In genomic region chr4:47010347-47011188, GRCh38 we compare ENCODE assay signal across 9 cellular contexts. TPM values are rescaled to one million over a fixed set of nuclear protein-coding genes. Genes with fewer than 3 reads are reported as not detected.
DNase-seq lines count a peak whose midpoint lies in the region; ATAC-seq and TF ChIP-seq lines count a peak whose summit lies in the region.
"Had no signal": no experiment of that assay in that cellular context is flagged by ENCODE, and none has a peak within 500 bp of the region (broad histone marks: within the 10 kb centered on the region; RNA-seq: fewer than 3 reads in every experiment).

No MANE protein-coding gene starts in this region.

- ATAC-seq in CD4-positive, alpha-beta T cell (ENCODE audit: poor library complexity), result no peak
- ATAC-seq in GM19324 (IDR thresholded peaks at IDR 0.05; ENCODE audit: low FRiP score, unreplicated experiment) (peak; percentile 76), HG03095 (IDR thresholded peaks at IDR 0.05; ENCODE audit: unreplicated experiment) (peak; percentile 93), omental fat pad (ENCODE audit: low FRiP score) (no peak)
- peak; percentile 47 to 77 for ATAC-seq in activated naive CD4-positive, alpha-beta T cell treated with anti-CD3 and anti-CD28 coated beads, Interleukin-2, amount 50 U/mL, for 72 hours

- H3K4me3 Mint-ChIP-seq in CD4-positive, alpha-beta T cell, result peak overlapping the region; percentile 52
- no peak overlapping the region for H3K4me3 Mint-ChIP-seq in endodermal cell

- H3K9me3 ChIP-seq in CD4-positive, alpha-beta T cell (ENCODE audit: control insufficient read depth, low read length), result no peaks in the 10 kb centered on the region
- H3K9me3 ChIP-seq in BE2C, result no peaks in the 10 kb centered on the region
- H3K9me3 ChIP-seq in endodermal cell (ENCODE audit: control insufficient read depth, low read length), result no peaks in the 10 kb centered on the region

- no peak overlapping the region for H3K9ac ChIP-seq in endodermal cell (ENCODE audit: extremely low read depth, low read length, poor library complexity, severe bottlenecking)

- H3K4me1 Mint-ChIP-seq in CD4-positive, alpha-beta T cell (ENCODE audit: low read depth), result peaks cover 26% of the 10 kb centered on the region
- no peaks in the 10 kb centered on the region for H3K4me1 Mint-ChIP-seq in endodermal cell

- no peaks in the 10 kb centered on the region for H3K9me3 Mint-ChIP-seq in CD4-positive, alpha-beta T cell
- H3K9me3 Mint-ChIP-seq in activated naive CD4-positive, alpha-beta T cell treated with anti-CD3 and anti-CD28 coated beads, Interleukin-2, amount 50 U/mL, for 72 hours, result peaks cover 0 to 7% of the 10 kb centered on the region in 2 donors
- H3K9me3 Mint-ChIP-seq in endodermal cell, result peaks cover 3% of the 10 kb centered on the region

- no peak overlapping the region for H3K27ac ChIP-seq in CD4-positive, alpha-beta T cell (ENCODE audit: low read depth, low read length)
- H3K27ac ChIP-seq in endodermal cell (ENCODE audit: low read depth, low read length), result no peak overlapping the region

- no peaks in the 10 kb centered on the region for H3K36me3 Mint-ChIP-seq in CD4-positive, alpha-beta T cell (ENCODE audit: low read depth)
- H3K36me3 Mint-ChIP-seq in activated naive CD4-positive, alpha-beta T cell treated with anti-CD3 and anti-CD28 coated beads, Interleukin-2, amount 50 U/mL, for 72 hours, result no peaks in the 10 kb centered on the region
- H3K36me3 Mint-ChIP-seq in endodermal cell (ENCODE audit: low read depth), result no peaks in the 10 kb centered on the region

- 29 to 49% methylated on average over 1 of the region's 1 CpG for WGBS in endodermal cell (ENCODE audit: insufficient coverage in 1 of 2, insufficient read length in 1 of 2), 2 experiments

- H3K27me3 Mint-ChIP-seq in CD4-positive, alpha-beta T cell, result no peaks in the 10 kb centered on the region
- no peaks in the 10 kb centered on the region for H3K27me3 Mint-ChIP-seq in endodermal cell (ENCODE audit: insufficient read depth)

- no peak for TF ChIP-seq CTCF in CD4-positive, alpha-beta T cell (IDR thresholded peaks at IDR 0.05)
- TF ChIP-seq CTCF in omental fat pad (IDR thresholded peaks at IDR 0.05) (no peak), BE2C (IDR thresholded peaks at IDR 0.05; ENCODE audit: low read depth, low read length) (no peak), endodermal cell (conservative IDR thresholded peaks at IDR 0.05) (no peak)

- no peak overlapping the region for H3K4me3 ChIP-seq in BE2C (ENCODE audit: low read depth, low read length)
- H3K4me3 ChIP-seq in endodermal cell (ENCODE audit: low read length), result no peak overlapping the region

- peak overlapping the region; percentile 43 for H3K27ac Mint-ChIP-seq in CD4-positive, alpha-beta T cell
- H3K27ac Mint-ChIP-seq in activated naive CD4-positive, alpha-beta T cell treated with anti-CD3 and anti-CD28 coated beads, Interleukin-2, amount 50 U/mL, for 72 hours, result peak overlapping the region; percentile 68 to 85
- no peak overlapping the region for H3K27ac Mint-ChIP-seq in endodermal cell

- CTCF ChIA-PET in CD4-positive, alpha-beta T cell (lab: Charles Lee), result no interaction called here

- no peak for DNase-seq in CD4-positive, alpha-beta T cell
- DNase-seq in activated naive CD4-positive, alpha-beta T cell treated with anti-CD3 and anti-CD28 coated beads, Interleukin-2, amount 50 U/mL, for 72 hours (ENCODE audit: low spot score in 2 of 2), result no peak
- DNase-seq in mesenteric fat pad (ENCODE audit: low spot score) (no peak), omental fat pad (ENCODE audit: low spot score) (no peak), BE2C (no peak), endodermal cell (no peak)

- POLR2A ChIA-PET in CD4-positive, alpha-beta T cell (lab: Charles Lee), result no interaction called here

- intact Hi-C loops in CD4-positive, alpha-beta T cell (cut with DNase I, micrococcal nuclease), result no loop called here

- no peaks in the 10 kb centered on the region for H3K27me3 ChIP-seq in CD4-positive, alpha-beta T cell (ENCODE audit: control insufficient read depth, insufficient read depth, low read length)
- H3K27me3 ChIP-seq in BE2C (no peaks in the 10 kb centered on the region), endodermal cell (ENCODE audit: control insufficient read depth, insufficient read depth, low read length, poor library complexity, severe bottlenecking) (no peaks in the 10 kb centered on the region)

- H3K36me3 ChIP-seq in BE2C (no peaks in the 10 kb centered on the region), endodermal cell (ENCODE audit: control insufficient read depth, insufficient read depth, low read length) (no peaks in the 10 kb centered on the region)

- H3K4me1 ChIP-seq in BE2C (no peaks in the 10 kb centered on the region), endodermal cell (ENCODE audit: control insufficient read depth, insufficient read depth, low read length) (no peaks in the 10 kb centered on the region)

RNA-seq across cellular contexts. Expression of gene GABRA4, which starts 17.2 kb away (rescaled TPM):
- total RNA-seq in CD4-positive, alpha-beta T cell, result not detected
- not detected for total RNA-seq in activated naive CD4-positive, alpha-beta T cell treated with anti-CD3 and anti-CD28 coated beads, Interleukin-2, amount 50 U/mL, for 72 hours
- total RNA-seq in mesenteric fat pad, result not detected
- not detected for total RNA-seq in omental fat pad
- 17.5 TPM for polyA plus RNA-seq in BE2C (2012; ENCODE audit: insufficient read depth, insufficient read length, low read depth)
- total RNA-seq in endodermal cell, result under 1 TPM in 1 of 2 donors, not detected in 1; 0.37 TPM
- 0.32 TPM for polyA plus RNA-seq in endodermal cell (2013, experiment 1 of 2)
- polyA plus RNA-seq in endodermal cell (2013, experiment 2 of 2), result 0.70 TPM
- total RNA-seq: fibroblast of lung had no signal
- polyA plus RNA-seq: fibroblast of lung had no signal

RNA-seq across cellular contexts. Expression of gene GABRB1, which starts 20.8 kb away (rescaled TPM):
- total RNA-seq in CD4-positive, alpha-beta T cell, result not detected
- not detected for total RNA-seq in activated naive CD4-positive, alpha-beta T cell treated with anti-CD3 and anti-CD28 coated beads, Interleukin-2, amount 50 U/mL, for 72 hours
- total RNA-seq in mesenteric fat pad (not detected), omental fat pad (under 1 TPM in 1 of 4 donors, not detected in 3; 0.28 TPM), endodermal cell (not detected)
- polyA plus RNA-seq in BE2C (2012; ENCODE audit: insufficient read depth, insufficient read length, low read depth), result 7.2 TPM
- polyA plus RNA-seq in endodermal cell (2013, experiment 1 of 2), result not detected
- not detected for polyA plus RNA-seq in endodermal cell (2013, experiment 2 of 2)

Comparison
In these comparisons a context has a peak if more than half of its experiments do, and no peak if none do; other contexts are left out.
1. ATAC-seq: peak in GM19324 (single experiment), HG03095 (single experiment) and activated naive CD4-positive, alpha-beta T cell treated with anti-CD3 and anti-CD28 coated beads, Interleukin-2, amount 50 U/mL, for 72 hours (2 of 2); none in CD4-positive, alpha-beta T cell (single experiment) and omental fat pad (single experiment).